In the genomic region with DNA sequence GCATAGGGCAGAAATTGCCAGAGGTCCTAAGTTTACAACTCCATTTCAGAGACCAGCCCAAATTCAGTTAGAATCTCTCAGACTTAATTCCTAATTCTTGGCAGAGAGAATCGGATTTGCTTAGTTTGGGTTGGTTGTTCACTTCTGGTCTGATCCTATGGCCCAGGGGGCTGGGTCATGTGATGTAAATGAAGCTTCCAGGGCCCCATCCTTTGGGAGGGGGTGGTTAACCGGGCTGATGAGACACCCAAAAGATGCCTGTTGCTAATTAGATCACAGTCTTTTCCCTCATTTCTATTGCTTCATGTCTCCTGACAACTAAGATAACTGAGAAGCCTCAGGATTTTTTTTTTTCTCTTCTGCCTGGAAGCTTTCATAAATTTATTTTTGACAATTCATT, we compare ENCODE assay signal across 21 cellular contexts. TPM values are rescaled to one million over a fixed set of nuclear protein-coding genes. Genes with fewer than 3 reads are reported as not detected.
A peak's percentile ranks its signal among the peaks of the same experiment; 100 is the strongest.
DNase-seq lines count a peak whose midpoint lies in the region; TF ChIP-seq lines count a peak whose summit lies in the region.
"Had no signal": no experiment of that assay in that cellular context is flagged by ENCODE, and none has a peak within 500 bp of the region (broad histone marks: within the 10 kb centered on the region; RNA-seq: fewer than 3 reads in every experiment).

No MANE protein-coding gene starts in this region.

- peaks cover 12% of the 10 kb centered on the region for H3K4me1 ChIP-seq in adipocyte (ENCODE audit: control insufficient read depth, insufficient read depth, low read length)
- no peaks in the 10 kb centered on the region for H3K4me1 ChIP-seq in osteoblast (ENCODE audit: insufficient read depth, low read length)
- H3K4me1 ChIP-seq: BE2C had no signal

- peak; percentile 23 for DNase-seq in AG20443 (ENCODE audit: low spot score)
- no peak for DNase-seq in adipocyte (ENCODE audit: low read depth)
- DNase-seq in fibroblast of mammary gland (ENCODE audit: low read depth) = peak; percentile 50
- peak; percentile 39 for DNase-seq in osteoblast (ENCODE audit: insufficient read length, low spot score, missing footprints)
- DNase-seq in caudate nucleus (lab: John Stamatoyannopoulos, UW) = no peak
- no peak for DNase-seq in activated naive CD4-positive, alpha-beta T cell treated with anti-CD3 and anti-CD28 coated beads, Interleukin-2, amount 50 U/mL, for 16 hours
- no peak for DNase-seq in posterior vena cava (ENCODE audit: low spot score)
- DNase-seq: BE2C, Calu3, DMS79 treated with DMSO at 0.1 percent for 48 hours, GF-D8, HCEC 1CT, KG1, MG63, NCI-H2029 treated with DMSO at 0.1 percent for 48 hours, NCI-H446 treated with DMSO at 0.1 percent for 48 hours, NCI-H526, NCI-H82, SHP77 treated with DMSO at 0.1 percent for 48 hours had no signal

- TF ChIP-seq CTCF in fibroblast of mammary gland (conservative IDR thresholded peaks at IDR 0.05; ENCODE audit: control insufficient read depth, insufficient read depth, low read depth, low read length) (no peak), osteoblast (IDR thresholded peaks at IDR 0.05; ENCODE audit: extremely low read depth, low read depth, low read length) (no peak)

- H3K9ac ChIP-seq in adipocyte (ENCODE audit: low read length) = peak overlapping the region; percentile 5

- H3K27me3 ChIP-seq in adipocyte (replicated peaks; ENCODE audit: control insufficient read depth, insufficient read depth, low read length) = no peaks in the 10 kb centered on the region
- H3K27me3 ChIP-seq in osteoblast (ENCODE audit: insufficient read depth, low read length) = no peaks in the 10 kb centered on the region
- H3K27me3 ChIP-seq: BE2C, MG63 had no signal

- no peak overlapping the region for H3K4me2 ChIP-seq in osteoblast (ENCODE audit: insufficient read depth, low read length)

- intact Hi-C loops in posterior vena cava (cut with DNase I) = no loop called here

- H3K79me2 ChIP-seq in osteoblast (ENCODE audit: insufficient read depth, low read length) = no peaks in the 10 kb centered on the region

- H4K20me1 ChIP-seq in osteoblast (ENCODE audit: insufficient read depth, low read length) = no peaks in the 10 kb centered on the region

- H3K36me3 ChIP-seq in adipocyte (ENCODE audit: control insufficient read depth, insufficient read depth, low read length, severe bottlenecking) (no peaks in the 10 kb centered on the region), osteoblast (ENCODE audit: insufficient read depth, low read length) (no peaks in the 10 kb centered on the region)
- H3K36me3 ChIP-seq: BE2C, MG63 had no signal

- H3K4me3 ChIP-seq in adipocyte (ENCODE audit: low read length) (no peak overlapping the region), fibroblast of mammary gland (ENCODE audit: control insufficient read depth, low read depth, low read length) (no peak overlapping the region), osteoblast (ENCODE audit: insufficient read depth, low read length) (no peak overlapping the region)
- H3K4me3 ChIP-seq: MG63 had no signal

- no peak overlapping the region for H2AFZ ChIP-seq in osteoblast (ENCODE audit: low read length)

- H3K27ac ChIP-seq in osteoblast (ENCODE audit: low read depth, low read length) = no peak overlapping the region
- H3K27ac ChIP-seq in caudate nucleus (ENCODE audit: low read depth, low read length) = no peak overlapping the region
- H3K27ac ChIP-seq: 22Rv1, RWPE1 had no signal

- H3K9me3 ChIP-seq in adipocyte (ENCODE audit: control insufficient read depth, low read length) = no peaks in the 10 kb centered on the region
- no peaks in the 10 kb centered on the region for H3K9me3 ChIP-seq in osteoblast (ENCODE audit: low read depth, low read length)
- H3K9me3 ChIP-seq: BE2C, MG63 had no signal

RNA-seq across cellular contexts. Expression of a gene that starts 11.1 kb away (rescaled TPM):
- total RNA-seq in osteoblast (0.88 and 1.1 TPM in 2 replicates), posterior vena cava (1 to 10 TPM; 3.6 to 3.7 TPM)

RNA-seq across cellular contexts. Expression of a gene that starts 17.8 kb away (rescaled TPM):
- total RNA-seq in osteoblast = 6.5 and 8.5 TPM in 2 replicates
- 1 to 10 TPM; 4.7 to 5.5 TPM for total RNA-seq in posterior vena cava

RNA-seq across cellular contexts. Expression of a gene that starts 30.1 kb away (rescaled TPM):
- total RNA-seq in osteoblast = 21.4 and 23.9 TPM in 2 replicates
- total RNA-seq in posterior vena cava = 10 to 100 TPM; 21.0 to 23.8 TPM

RNA-seq across cellular contexts. Expression of a gene that starts 37.6 kb away (rescaled TPM):
- 219 and 236 TPM in 2 replicates for total RNA-seq in osteoblast
- 1,000 to 10,000 TPM; 1,096 to 1,308 TPM for total RNA-seq in posterior vena cava

Comparison
In these comparisons a context has a peak if more than half of its experiments do, and no peak if none do; other contexts are left out.
1. DNase-seq: peak in AG20443 (single experiment), fibroblast of mammary gland (single experiment) and osteoblast (single experiment); none in adipocyte (single experiment), caudate nucleus (0 of 61), activated naive CD4-positive, alpha-beta T cell treated with anti-CD3 and anti-CD28 coated beads, Interleukin-2, amount 50 U/mL, for 16 hours (single experiment) and posterior vena cava (single experiment).